In the genomic region with DNA sequence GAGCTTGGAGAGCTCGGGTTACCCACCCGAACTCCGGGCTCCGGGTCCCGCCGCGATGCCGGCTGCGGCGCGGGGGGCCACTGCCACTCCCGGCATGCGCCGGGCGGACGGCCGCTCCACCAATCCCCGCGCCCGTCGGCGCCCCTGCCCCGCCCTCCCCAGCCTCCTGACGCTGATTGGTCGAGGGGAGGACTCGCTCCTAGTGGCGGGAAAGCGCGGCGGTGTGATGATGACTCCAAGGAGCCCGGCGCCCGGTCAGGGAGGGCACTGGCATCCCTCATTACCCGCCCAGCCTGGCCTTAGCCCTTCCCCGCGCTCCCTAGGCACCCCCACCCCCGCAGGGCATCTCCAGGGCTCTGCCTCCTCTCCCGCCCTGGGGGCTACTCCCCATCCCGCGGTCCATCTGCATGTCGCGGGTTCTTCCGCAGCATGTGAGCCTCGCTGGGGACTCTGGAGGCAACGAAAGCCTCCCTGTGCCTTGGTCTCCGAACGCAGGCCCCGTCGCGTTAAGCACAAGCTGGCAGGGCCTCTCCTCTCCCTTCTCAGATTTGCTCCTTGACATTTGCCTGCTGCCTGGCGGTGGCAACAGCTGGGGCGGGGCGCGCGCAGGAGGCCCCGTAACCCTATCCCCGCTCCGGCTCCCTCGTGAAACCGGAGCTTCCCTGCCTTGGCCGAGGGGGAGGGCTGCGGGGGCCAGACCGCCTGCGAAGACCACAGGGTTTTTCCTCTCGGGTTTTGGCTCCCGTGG, we compare ENCODE assay signal across 1 cellular context.
TF ChIP-seq lines count a peak whose summit lies in the region.

No MANE protein-coding gene starts in this region.

TF ChIP-seq in WTC11, 78 proteins besides CTCF, POLR2A, EP300 and RAD21 (continued from another document):
- TF ChIP-seq, protein P1, sequence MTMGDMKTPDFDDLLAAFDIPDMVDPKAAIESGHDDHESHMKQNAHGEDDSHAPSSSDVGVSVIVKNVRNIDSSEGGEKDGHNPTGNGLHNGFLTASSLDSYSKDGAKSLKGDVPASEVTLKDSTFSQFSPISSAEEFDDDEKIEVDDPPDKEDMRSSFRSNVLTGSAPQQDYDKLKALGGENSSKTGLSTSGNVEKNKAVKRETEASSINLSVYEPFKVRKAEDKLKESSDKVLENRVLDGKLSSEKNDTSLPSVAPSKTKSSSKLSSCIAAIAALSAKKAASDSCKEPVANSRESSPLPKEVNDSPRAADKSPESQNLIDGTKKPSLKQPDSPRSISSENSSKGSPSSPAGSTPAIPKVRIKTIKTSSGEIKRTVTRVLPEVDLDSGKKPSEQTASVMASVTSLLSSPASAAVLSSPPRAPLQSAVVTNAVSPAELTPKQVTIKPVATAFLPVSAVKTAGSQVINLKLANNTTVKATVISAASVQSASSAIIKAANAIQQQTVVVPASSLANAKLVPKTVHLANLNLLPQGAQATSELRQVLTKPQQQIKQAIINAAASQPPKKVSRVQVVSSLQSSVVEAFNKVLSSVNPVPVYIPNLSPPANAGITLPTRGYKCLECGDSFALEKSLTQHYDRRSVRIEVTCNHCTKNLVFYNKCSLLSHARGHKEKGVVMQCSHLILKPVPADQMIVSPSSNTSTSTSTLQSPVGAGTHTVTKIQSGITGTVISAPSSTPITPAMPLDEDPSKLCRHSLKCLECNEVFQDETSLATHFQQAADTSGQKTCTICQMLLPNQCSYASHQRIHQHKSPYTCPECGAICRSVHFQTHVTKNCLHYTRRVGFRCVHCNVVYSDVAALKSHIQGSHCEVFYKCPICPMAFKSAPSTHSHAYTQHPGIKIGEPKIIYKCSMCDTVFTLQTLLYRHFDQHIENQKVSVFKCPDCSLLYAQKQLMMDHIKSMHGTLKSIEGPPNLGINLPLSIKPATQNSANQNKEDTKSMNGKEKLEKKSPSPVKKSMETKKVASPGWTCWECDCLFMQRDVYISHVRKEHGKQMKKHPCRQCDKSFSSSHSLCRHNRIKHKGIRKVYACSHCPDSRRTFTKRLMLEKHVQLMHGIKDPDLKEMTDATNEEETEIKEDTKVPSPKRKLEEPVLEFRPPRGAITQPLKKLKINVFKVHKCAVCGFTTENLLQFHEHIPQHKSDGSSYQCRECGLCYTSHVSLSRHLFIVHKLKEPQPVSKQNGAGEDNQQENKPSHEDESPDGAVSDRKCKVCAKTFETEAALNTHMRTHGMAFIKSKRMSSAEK (CRISPR knock-in tag; IDR thresholded peaks at IDR 0.05; ENCODE audit: borderline replicate concordance) = no peak
- TF ChIP-seq SOX15 (CRISPR knock-in tag; IDR thresholded peaks at IDR 0.05) = no peak
- TF ChIP-seq RELA (CRISPR knock-in tag; IDR thresholded peaks at IDR 0.05; ENCODE audit: borderline replicate concordance) = no peak
- TF ChIP-seq, protein P2, sequence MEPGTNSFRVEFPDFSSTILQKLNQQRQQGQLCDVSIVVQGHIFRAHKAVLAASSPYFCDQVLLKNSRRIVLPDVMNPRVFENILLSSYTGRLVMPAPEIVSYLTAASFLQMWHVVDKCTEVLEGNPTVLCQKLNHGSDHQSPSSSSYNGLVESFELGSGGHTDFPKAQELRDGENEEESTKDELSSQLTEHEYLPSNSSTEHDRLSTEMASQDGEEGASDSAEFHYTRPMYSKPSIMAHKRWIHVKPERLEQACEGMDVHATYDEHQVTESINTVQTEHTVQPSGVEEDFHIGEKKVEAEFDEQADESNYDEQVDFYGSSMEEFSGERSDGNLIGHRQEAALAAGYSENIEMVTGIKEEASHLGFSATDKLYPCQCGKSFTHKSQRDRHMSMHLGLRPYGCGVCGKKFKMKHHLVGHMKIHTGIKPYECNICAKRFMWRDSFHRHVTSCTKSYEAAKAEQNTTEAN (CRISPR knock-in tag; IDR thresholded peaks at IDR 0.05) = peak; percentile 16; the same call in 1 of the 2 replicates
